ENCODE assay signal across 16 cellular contexts in genomic region chr4:157389751-157390150, GRCh38.
"Had no signal": no experiment of that assay in that cellular context is flagged by ENCODE, and none has a peak within 500 bp of the region (broad histone marks: within the 10 kb centered on the region; RNA-seq: fewer than 3 reads in every experiment).

No MANE protein-coding gene starts in this region.

- H3K4me3 Mint-ChIP-seq: activated CD4-positive, alpha-beta memory T cell treated with anti-CD3 and anti-CD28 coated beads, Interleukin-2, amount 10 ng/mL, durations not matched to agents 7 days and 5 days; activated naive CD8-positive, alpha-beta T cell treated with anti-CD3 and anti-CD28 coated beads, Interleukin-2, amount 50 U/mL, for 24 hours; activated T-cell treated with anti-CD3 and anti-CD28 coated beads, Interleukin-2, amount 50 U/mL, for 72 hours had no signal

- H3K27ac ChIP-seq: ascending aorta, epithelial cell of prostate, suprapubic skin, upper lobe of right lung had no signal

- H3K27me3 Mint-ChIP-seq: activated CD4-positive, alpha-beta memory T cell treated with anti-CD3 and anti-CD28 coated beads, Interleukin-2, amount 10 ng/mL, durations not matched to agents 7 days and 5 days; activated naive CD8-positive, alpha-beta T cell treated with anti-CD3 and anti-CD28 coated beads, Interleukin-2, amount 50 U/mL, for 24 hours had no signal

- DNase-seq: activated CD4-positive, alpha-beta memory T cell treated with anti-CD3 and anti-CD28 coated beads, Interleukin-2, amount 10 ng/mL, durations not matched to agents 7 days and 5 days; activated CD4-positive, alpha-beta T cell treated with anti-CD3 and anti-CD28 coated beads for 1 hour; activated naive CD4-positive, alpha-beta T cell treated with Interleukin-2 at 50 U/mL for 16 hours; activated naive CD8-positive, alpha-beta T cell treated with anti-CD3 and anti-CD28 coated beads, Interleukin-2, amount 50 U/mL, for 24 hours; activated T-cell treated with anti-CD3 and anti-CD28 coated beads, Interleukin-2, amount 50 U/mL, for 72 hours; cortex of kidney; effector CD8-positive, alpha-beta T cell; hippocampal formation; mesendoderm; stimulated activated CD4-positive, alpha-beta T cell treated with anti-CD3 and anti-CD28 coated beads, Interleukin-4, amount 100 ng/mL, for 1 hour; stimulated activated CD8-positive, alpha-beta memory T cell treated with anti-CD3 and anti-CD28 coated beads, Interleukin-4, amount 100 ng/mL, for 48 hours; stimulated activated naive CD8-positive, alpha-beta T cell treated with anti-CD3 and anti-CD28 coated beads, Interleukin-15, Interleukin-2, amounts not matched to agents 100 U/mL and 50 U/mL, for 24 hours; upper lobe of right lung had no signal

- H3K4me3 ChIP-seq: ascending aorta, suprapubic skin, upper lobe of right lung had no signal

- H3K36me3 ChIP-seq: ascending aorta, suprapubic skin, upper lobe of right lung had no signal

- H3K4me1 ChIP-seq: ascending aorta, suprapubic skin, upper lobe of right lung had no signal

- H3K27ac Mint-ChIP-seq: activated CD4-positive, alpha-beta memory T cell treated with anti-CD3 and anti-CD28 coated beads, Interleukin-2, amount 10 ng/mL, durations not matched to agents 7 days and 5 days; activated naive CD8-positive, alpha-beta T cell treated with anti-CD3 and anti-CD28 coated beads, Interleukin-2, amount 50 U/mL, for 24 hours; activated T-cell treated with anti-CD3 and anti-CD28 coated beads, Interleukin-2, amount 50 U/mL, for 72 hours had no signal

- H3K4me1 Mint-ChIP-seq: activated CD4-positive, alpha-beta memory T cell treated with anti-CD3 and anti-CD28 coated beads, Interleukin-2, amount 10 ng/mL, durations not matched to agents 7 days and 5 days; activated naive CD8-positive, alpha-beta T cell treated with anti-CD3 and anti-CD28 coated beads, Interleukin-2, amount 50 U/mL, for 24 hours had no signal

- H3K27me3 ChIP-seq: ascending aorta, suprapubic skin, upper lobe of right lung had no signal

- H3K9me3 ChIP-seq: ascending aorta, suprapubic skin, upper lobe of right lung had no signal
